In genomic region chr14:82951171-82951570, GRCh38 we compare ENCODE assay signal across 20 cellular contexts.
"Had no signal": no experiment of that assay in that cellular context is flagged by ENCODE, and none has a peak within 500 bp of the region (broad histone marks: within the 10 kb centered on the region; RNA-seq: fewer than 3 reads in every experiment).

No MANE protein-coding gene starts in this region.

- H3K9me3 ChIP-seq: gastrocnemius medialis, ovary, psoas muscle, sigmoid colon, suprapubic skin, thyroid gland, vagina had no signal

- H3K27ac ChIP-seq: dorsolateral prefrontal cortex, gastrocnemius medialis, ovary, psoas muscle, sigmoid colon, suprapubic skin, thyroid gland, vagina had no signal

- H3K36me3 Mint-ChIP-seq: memory B cell had no signal

- H3K27me3 Mint-ChIP-seq: memory B cell; stimulated activated naive CD8-positive, alpha-beta T cell treated with anti-CD3 and anti-CD28 coated beads, Interleukin-15, amount 100 ng/mL, for 72 hours had no signal

- ATAC-seq: gastrocnemius medialis; natural killer cell; psoas muscle; right cardiac atrium; stimulated activated naive CD8-positive, alpha-beta T cell treated with anti-CD3 and anti-CD28 coated beads, Interleukin-15, amount 100 ng/mL, for 72 hours had no signal

- H3K27ac Mint-ChIP-seq: memory B cell; natural killer cell; stimulated activated naive CD8-positive, alpha-beta T cell treated with anti-CD3 and anti-CD28 coated beads, Interleukin-15, amount 100 ng/mL, for 72 hours had no signal

- H3K4me3 ChIP-seq: dorsolateral prefrontal cortex, gastrocnemius medialis, lung, ovary, psoas muscle, sigmoid colon, suprapubic skin, thyroid gland, vagina had no signal

- H3K27me3 ChIP-seq: dorsolateral prefrontal cortex, gastrocnemius medialis, ovary, sigmoid colon, suprapubic skin, thyroid gland, vagina had no signal

- H3K4me3 Mint-ChIP-seq: memory B cell; natural killer cell; stimulated activated naive CD8-positive, alpha-beta T cell treated with anti-CD3 and anti-CD28 coated beads, Interleukin-15, amount 100 ng/mL, for 72 hours had no signal

- DNase-seq: dorsolateral prefrontal cortex; effector CD4-positive, alpha-beta T cell; gastrocnemius medialis; head of caudate nucleus; natural killer cell; occipital lobe; ovary; posterior cingulate gyrus; psoas muscle; right cardiac atrium; sigmoid colon; stimulated activated CD4-positive, alpha-beta T cell treated with anti-CD3 and anti-CD28 coated beads, Interleukin-2, amount 100 ng/mL, for 24 hours; stimulated activated naive CD4-positive, alpha-beta T cell; stimulated activated naive CD8-positive, alpha-beta T cell treated with anti-CD3 and anti-CD28 coated beads, Interleukin-15, amount 100 ng/mL, for 72 hours; thyroid gland; trophoblast cell had no signal

- H3K4me1 Mint-ChIP-seq: memory B cell; natural killer cell; stimulated activated naive CD8-positive, alpha-beta T cell treated with anti-CD3 and anti-CD28 coated beads, Interleukin-15, amount 100 ng/mL, for 72 hours had no signal

- H3K36me3 ChIP-seq: gastrocnemius medialis, ovary, sigmoid colon, suprapubic skin, thyroid gland, vagina had no signal

- H3K4me1 ChIP-seq: gastrocnemius medialis, psoas muscle, sigmoid colon, suprapubic skin, thyroid gland, vagina had no signal
